In genomic region chr18:24825397-24825796, GRCh38 we compare ENCODE assay signal across 35 cellular contexts.
"Had no signal": no experiment of that assay in that cellular context is flagged by ENCODE, and none has a peak within 500 bp of the region (broad histone marks: within the 10 kb centered on the region; RNA-seq: fewer than 3 reads in every experiment).

No MANE protein-coding gene starts in this region.

- DNase-seq: activated B cell treated with CpG ODN at 0.5 μM for 24 hours; activated CD4-positive, alpha-beta memory T cell treated with anti-CD3 and anti-CD28 coated beads for 36 hours; activated CD4-positive, alpha-beta T cell treated with anti-CD3 and anti-CD28 coated beads for 4 hours; activated CD4-positive, alpha-beta T cell treated with anti-CD3 and anti-CD28 coated beads, Interleukin-2, amount 10 ng/mL, durations not matched to agents 24 days and 14 days; activated CD4-positive, alpha-beta T cell treated with anti-CD3 and anti-CD28 coated beads, Interleukin-2, amount 50 U/mL, for 1 hour; activated CD4-positive, alpha-beta T cell treated with anti-CD3 and anti-CD28 coated beads, Interleukin-2, amount 50 U/mL, for 4 hours; activated CD4-positive, CD25-positive, alpha-beta regulatory T cell treated with anti-CD3 and anti-CD28 coated beads, Interleukin-2, amount 50 U/mL, for 72 hours; activated CD8-positive, alpha-beta memory T cell treated with anti-CD3 and anti-CD28 coated beads, Interleukin-2, amount 10 ng/mL, durations not matched to agents 7 days and 5 days; activated CD8-positive, alpha-beta memory T cell treated with anti-CD3 and anti-CD28 coated beads, Interleukin-2, amount 50 U/mL, for 48 hours; activated CD8-positive, alpha-beta T cell treated with anti-CD3 and anti-CD28 coated beads for 36 hours; activated effector memory CD4-positive, alpha-beta T cell treated with Interleukin-2 at 50 U/mL for 16 hours; activated gamma-delta T cell; activated naive CD4-positive, alpha-beta T cell treated with anti-CD3 and anti-CD28 coated beads, Interleukin-2, amount 10 ng/mL, durations not matched to agents 7 days and 5 days; activated naive CD4-positive, alpha-beta T cell treated with Interleukin-2 at 50 U/mL for 16 hours; activated naive CD8-positive, alpha-beta T cell treated with anti-CD3 and anti-CD28 coated beads, Interleukin-2, amount 10 ng/mL, durations not matched to agents 7 days and 5 days; activated naive CD8-positive, alpha-beta T cell treated with anti-CD3 and anti-CD28 coated beads, Interleukin-2, amount 50 U/mL, for 24 hours; activated T-cell treated with anti-CD3 and anti-CD28 coated beads, Interleukin-2, amount 50 U/mL, for 24 hours; activated T-cell treated with anti-CD3 and anti-CD28 coated beads, Interleukin-2, amount 50 U/mL, for 48 hours; amygdala; anterior cingulate cortex; caudate nucleus; cerebellar nuclear complex; T-cell; T-helper 17 cell; T-helper 9 cell had no signal

- H3K36me3 Mint-ChIP-seq: activated CD4-positive, alpha-beta memory T cell treated with anti-CD3 and anti-CD28 coated beads for 36 hours; activated CD8-positive, alpha-beta memory T cell treated with anti-CD3 and anti-CD28 coated beads, Interleukin-2, amount 10 ng/mL, durations not matched to agents 7 days and 5 days; activated naive CD4-positive, alpha-beta T cell treated with anti-CD3 and anti-CD28 coated beads, Interleukin-2, amount 10 ng/mL, durations not matched to agents 7 days and 5 days; activated naive CD4-positive, alpha-beta T cell treated with anti-CD3 and anti-CD28 coated beads, Interleukin-2, amount 50 U/mL, for 24 hours; activated naive CD8-positive, alpha-beta T cell; activated naive CD8-positive, alpha-beta T cell treated with anti-CD3 and anti-CD28 coated beads, Interleukin-2, amount 10 ng/mL, durations not matched to agents 7 days and 5 days; brain; T-cell had no signal

- ATAC-seq: activated CD8-positive, alpha-beta memory T cell treated with anti-CD3 and anti-CD28 coated beads, Interleukin-2, amount 10 ng/mL, durations not matched to agents 7 days and 5 days; activated CD8-positive, alpha-beta T cell treated with anti-CD3 and anti-CD28 coated beads for 36 hours; activated naive CD8-positive, alpha-beta T cell treated with anti-CD3 and anti-CD28 coated beads, Interleukin-2, amount 50 U/mL, for 24 hours; T-cell; T-helper 17 cell had no signal

- H3K9me3 Mint-ChIP-seq: activated B cell treated with CpG ODN at 0.5 μM for 24 hours; activated CD4-positive, alpha-beta memory T cell treated with anti-CD3 and anti-CD28 coated beads for 36 hours; activated CD4-positive, alpha-beta T cell treated with anti-CD3 and anti-CD28 coated beads, Interleukin-2, amount 10 ng/mL, durations not matched to agents 24 days and 14 days; activated CD8-positive, alpha-beta T cell treated with anti-CD3 and anti-CD28 coated beads for 36 hours; activated naive CD4-positive, alpha-beta T cell treated with anti-CD3 and anti-CD28 coated beads, Interleukin-2, amount 10 ng/mL, durations not matched to agents 7 days and 5 days; activated naive CD4-positive, alpha-beta T cell treated with anti-CD3 and anti-CD28 coated beads, Interleukin-2, amount 50 U/mL, for 24 hours; activated naive CD8-positive, alpha-beta T cell treated with anti-CD3 and anti-CD28 coated beads, Interleukin-2, amount 10 ng/mL, durations not matched to agents 7 days and 5 days; activated naive CD8-positive, alpha-beta T cell treated with anti-CD3 and anti-CD28 coated beads, Interleukin-2, amount 50 U/mL, for 24 hours; activated T-cell treated with anti-CD3 and anti-CD28 coated beads, Interleukin-2, amount 50 U/mL, for 24 hours; activated T-helper 2 cell treated with anti-CD3 and anti-CD28 coated beads, Interferon-gamma antibody, Interleukin-2, Interleukin-4, amounts not matched to agents 10 μg/mL and 5 μg/mL and 100 μg/mL, durations not matched to agents 14 hours and 24 hours and 36 hours; central memory CD8-positive, alpha-beta T cell; T-cell had no signal

- H3K27ac ChIP-seq: ascending aorta, cardiac muscle cell, VCaP had no signal

- H3K27me3 Mint-ChIP-seq: activated CD4-positive, alpha-beta memory T cell treated with anti-CD3 and anti-CD28 coated beads for 36 hours; activated CD8-positive, alpha-beta memory T cell treated with anti-CD3 and anti-CD28 coated beads, Interleukin-2, amount 10 ng/mL, durations not matched to agents 7 days and 5 days; activated naive CD8-positive, alpha-beta T cell treated with anti-CD3 and anti-CD28 coated beads, Interleukin-2, amount 10 ng/mL, durations not matched to agents 7 days and 5 days had no signal

- H3K36me3 ChIP-seq: ascending aorta, cardiac muscle cell had no signal

- H3K4me1 Mint-ChIP-seq: activated B cell treated with CpG ODN at 0.5 μM for 24 hours; activated CD4-positive, alpha-beta T cell treated with anti-CD3 and anti-CD28 coated beads, Interleukin-2, amount 10 ng/mL, durations not matched to agents 24 days and 14 days; activated CD8-positive, alpha-beta memory T cell treated with anti-CD3 and anti-CD28 coated beads, Interleukin-2, amount 10 ng/mL, durations not matched to agents 7 days and 5 days; activated naive CD4-positive, alpha-beta T cell treated with anti-CD3 and anti-CD28 coated beads, Interleukin-2, amount 10 ng/mL, durations not matched to agents 7 days and 5 days; activated naive CD4-positive, alpha-beta T cell treated with anti-CD3 and anti-CD28 coated beads, Interleukin-2, amount 50 U/mL, for 24 hours; activated naive CD8-positive, alpha-beta T cell treated with anti-CD3 and anti-CD28 coated beads, Interleukin-2, amount 10 ng/mL, durations not matched to agents 7 days and 5 days; activated naive CD8-positive, alpha-beta T cell treated with anti-CD3 and anti-CD28 coated beads, Interleukin-2, amount 50 U/mL, for 24 hours; central memory CD8-positive, alpha-beta T cell; T-cell; T-helper 17 cell had no signal

- FAIRE-seq: bronchial epithelial cell, TTC549 had no signal

- H3K4me3 Mint-ChIP-seq: activated B cell treated with CpG ODN at 0.5 μM for 24 hours; activated CD4-positive, alpha-beta memory T cell treated with anti-CD3 and anti-CD28 coated beads for 36 hours; activated CD4-positive, alpha-beta T cell treated with anti-CD3 and anti-CD28 coated beads, Interleukin-2, amount 10 ng/mL, durations not matched to agents 24 days and 14 days; activated CD8-positive, alpha-beta memory T cell treated with anti-CD3 and anti-CD28 coated beads, Interleukin-2, amount 10 ng/mL, durations not matched to agents 7 days and 5 days; activated CD8-positive, alpha-beta T cell treated with anti-CD3 and anti-CD28 coated beads for 36 hours; activated naive CD4-positive, alpha-beta T cell treated with anti-CD3 and anti-CD28 coated beads, Interleukin-2, amount 10 ng/mL, durations not matched to agents 7 days and 5 days; activated naive CD4-positive, alpha-beta T cell treated with anti-CD3 and anti-CD28 coated beads, Interleukin-2, amount 50 U/mL, for 24 hours; activated naive CD8-positive, alpha-beta T cell; activated naive CD8-positive, alpha-beta T cell treated with anti-CD3 and anti-CD28 coated beads, Interleukin-2, amount 10 ng/mL, durations not matched to agents 7 days and 5 days; activated naive CD8-positive, alpha-beta T cell treated with anti-CD3 and anti-CD28 coated beads, Interleukin-2, amount 50 U/mL, for 24 hours; activated T-cell treated with anti-CD3 and anti-CD28 coated beads, Interleukin-2, amount 50 U/mL, for 24 hours; brain; central memory CD8-positive, alpha-beta T cell; T-cell; T-helper 17 cell had no signal

- H3K9me3 ChIP-seq: ascending aorta had no signal

- H3K4me1 ChIP-seq: ascending aorta had no signal

- H3K4me3 ChIP-seq: ascending aorta, cardiac muscle cell had no signal

- H3K27ac Mint-ChIP-seq: activated B cell treated with CpG ODN at 0.5 μM for 24 hours; activated CD4-positive, alpha-beta memory T cell treated with anti-CD3 and anti-CD28 coated beads for 36 hours; activated CD4-positive, alpha-beta T cell treated with anti-CD3 and anti-CD28 coated beads, Interleukin-2, amount 10 ng/mL, durations not matched to agents 24 days and 14 days; activated CD8-positive, alpha-beta memory T cell treated with anti-CD3 and anti-CD28 coated beads, Interleukin-2, amount 10 ng/mL, durations not matched to agents 7 days and 5 days; activated CD8-positive, alpha-beta T cell treated with anti-CD3 and anti-CD28 coated beads for 36 hours; activated naive CD4-positive, alpha-beta T cell treated with anti-CD3 and anti-CD28 coated beads, Interleukin-2, amount 10 ng/mL, durations not matched to agents 7 days and 5 days; activated naive CD4-positive, alpha-beta T cell treated with anti-CD3 and anti-CD28 coated beads, Interleukin-2, amount 50 U/mL, for 24 hours; activated naive CD8-positive, alpha-beta T cell; activated naive CD8-positive, alpha-beta T cell treated with anti-CD3 and anti-CD28 coated beads, Interleukin-2, amount 10 ng/mL, durations not matched to agents 7 days and 5 days; activated naive CD8-positive, alpha-beta T cell treated with anti-CD3 and anti-CD28 coated beads, Interleukin-2, amount 50 U/mL, for 24 hours; activated T-cell treated with anti-CD3 and anti-CD28 coated beads, Interleukin-2, amount 50 U/mL, for 24 hours; activated T-helper 2 cell treated with anti-CD3 and anti-CD28 coated beads, Interferon-gamma antibody, Interleukin-2, Interleukin-4, amounts not matched to agents 10 μg/mL and 5 μg/mL and 100 μg/mL, durations not matched to agents 14 hours and 24 hours and 36 hours; brain; T-cell; T-helper 17 cell had no signal

- H3K27me3 ChIP-seq: ascending aorta, cardiac muscle cell had no signal
